ENCODE assay signal across 8 cellular contexts in the genomic region with DNA sequence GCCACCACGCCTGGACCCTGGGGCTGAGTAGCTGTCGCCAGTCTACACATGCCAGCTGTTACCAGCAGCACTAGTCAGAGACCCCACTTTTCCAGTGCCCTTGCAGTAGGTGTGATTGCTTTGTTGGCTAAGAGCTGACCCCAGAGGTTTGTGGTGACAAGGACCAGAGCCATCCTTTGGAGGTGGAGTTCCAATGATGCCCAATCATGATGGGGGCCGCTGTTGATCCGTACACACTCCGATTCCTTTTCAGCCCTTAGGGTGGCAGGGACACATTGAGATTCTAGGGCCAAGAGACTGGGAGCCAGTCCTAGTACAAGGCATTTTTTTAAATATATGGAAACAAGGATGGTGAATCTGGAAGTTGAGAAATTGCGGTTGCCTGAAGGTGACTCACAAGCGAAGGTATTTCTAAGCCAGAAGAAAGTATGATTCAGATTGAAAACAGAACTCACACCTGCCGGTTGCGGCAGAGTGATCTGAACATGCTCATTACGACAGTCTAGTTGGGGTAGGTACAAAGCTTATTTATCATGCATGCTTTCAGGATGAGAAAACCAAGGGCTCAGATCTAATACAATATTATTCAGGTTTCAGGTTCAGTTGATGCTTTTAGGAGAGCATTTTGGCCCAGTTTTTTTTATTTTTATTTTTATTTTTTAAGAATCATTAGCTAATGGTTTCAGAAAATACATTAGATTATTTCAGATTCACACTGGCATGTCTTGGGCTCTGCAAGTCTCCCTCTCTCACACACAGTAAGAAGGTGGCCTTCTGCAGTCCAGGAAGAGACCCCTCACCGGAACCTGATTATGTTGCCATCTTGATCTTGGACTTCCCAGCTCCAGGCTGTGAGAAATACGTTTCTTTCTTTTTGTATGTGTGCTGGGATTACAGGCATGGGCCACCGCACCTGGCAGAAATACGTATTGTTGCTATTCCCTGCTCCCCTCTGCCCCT. TPM values are rescaled to one million over a fixed set of nuclear protein-coding genes. Genes with fewer than 3 reads are reported as not detected.
DNase-seq lines count a peak whose midpoint lies in the region; ATAC-seq and TF ChIP-seq lines count a peak whose summit lies in the region.

No MANE protein-coding gene starts in this region.

- H3K4me1 Mint-ChIP-seq in activated B cell treated with CpG ODN at 0.5 μM for 24 hours (peaks cover 12% of the 10 kb centered on the region), T-cell (no peaks in the 10 kb centered on the region)

- WGBS in testis, 2 donors: 91 to 96% methylated on average over 12 to 14 of the region's 14 CpGs

- H3K27ac ChIP-seq in uterus (no peak overlapping the region), testis (no peak overlapping the region)

- peak; percentile 70 to 78 for ATAC-seq in activated CD4-positive, CD25-positive, alpha-beta regulatory T cell treated with anti-CD3 and anti-CD28 coated beads, Interleukin-2, amount 50 U/mL, for 24 hours
- peak; percentile 75 for ATAC-seq in HG02970 (IDR thresholded peaks at IDR 0.05; ENCODE audit: low FRiP score, unreplicated experiment)
- peak; percentile 21 for ATAC-seq in activated B cell treated with CpG ODN at 0.5 μM for 24 hours (ENCODE audit: low read depth)
- ATAC-seq in T-cell (replicated peaks in 1 of 4): no peak

- intact Hi-C loops in activated B cell treated with CpG ODN at 0.5 μM for 24 hours (cut with micrococcal nuclease): no loop called here
- intact Hi-C loops in uterus (cut with DNase I; ENCODE audit: low total_unique reads): no loop called here
- intact Hi-C loops in testis (cut with DNase I; ENCODE audit: low total_unique reads): no loop called here

- peaks cover 4% of the 10 kb centered on the region for H3K27me3 Mint-ChIP-seq in activated B cell treated with CpG ODN at 0.5 μM for 24 hours
- peaks cover 0 to 3% of the 10 kb centered on the region in 2 donors for H3K27me3 Mint-ChIP-seq in T-cell

- H3K4me3 Mint-ChIP-seq in activated B cell treated with CpG ODN at 0.5 μM for 24 hours (no peak overlapping the region), T-cell (no peak overlapping the region)

- H3K36me3 Mint-ChIP-seq in activated B cell treated with CpG ODN at 0.5 μM for 24 hours (ENCODE audit: low read depth) (no peaks in the 10 kb centered on the region), T-cell (no peaks in the 10 kb centered on the region)

- H3K9me3 Mint-ChIP-seq in activated B cell treated with CpG ODN at 0.5 μM for 24 hours: no peaks in the 10 kb centered on the region
- no peaks in the 10 kb centered on the region for H3K9me3 Mint-ChIP-seq in T-cell

- H3K4me3 ChIP-seq in uterus (no peak overlapping the region), testis (no peak overlapping the region)

- TF ChIP-seq POLR2A in uterus (IDR thresholded peaks at IDR 0.05) (no peak), testis (IDR thresholded peaks at IDR 0.05) (no peak)

- no peak for DNase-seq in activated CD4-positive, CD25-positive, alpha-beta regulatory T cell treated with anti-CD3 and anti-CD28 coated beads, Interleukin-2, amount 50 U/mL, for 72 hours
- no peak for DNase-seq in activated B cell treated with CpG ODN at 0.5 μM for 24 hours
- DNase-seq in stimulated activated CD4-positive, alpha-beta T cell treated with anti-CD3 and anti-CD28 coated beads, Interleukin-4, amount 100 ng/mL, for 24 hours: peak; percentile 22
- DNase-seq in uterus: no peak
- no peak for DNase-seq in testis
- no peak for DNase-seq in T-cell

- POLR2A ChIA-PET in activated B cell treated with CpG ODN at 0.5 μM for 24 hours (lab: Charles Lee): no interaction called here
- POLR2A ChIA-PET in T-cell (lab: Charles Lee): interaction anchor here (0.6 kb wide), 2 partner anchors 26 to 1887 kb away, joined by 3 read pairs; no protein-coding TSS in a partner anchor

- H3K36me3 ChIP-seq in uterus: no peaks in the 10 kb centered on the region
- H3K36me3 ChIP-seq in testis (ENCODE audit: low read depth, missing control alignments): no peaks in the 10 kb centered on the region

- H3K27me3 ChIP-seq in uterus: no peaks in the 10 kb centered on the region
- no peaks in the 10 kb centered on the region for H3K27me3 ChIP-seq in testis

- H3K9me3 ChIP-seq in uterus (no peaks in the 10 kb centered on the region), testis (no peaks in the 10 kb centered on the region)

- no peak for TF ChIP-seq CTCF in activated B cell treated with CpG ODN at 0.5 μM for 24 hours (IDR thresholded peaks at IDR 0.05)
- TF ChIP-seq CTCF in uterus (IDR thresholded peaks at IDR 0.05): no peak
- no peak for TF ChIP-seq CTCF in testis (IDR thresholded peaks at IDR 0.05)

- H3K4me1 ChIP-seq in uterus: no peaks in the 10 kb centered on the region
- H3K4me1 ChIP-seq in testis: peaks cover 9% of the 10 kb centered on the region

- CTCF ChIA-PET in activated B cell treated with CpG ODN at 0.5 μM for 24 hours (lab: Charles Lee) (no interaction called here), T-cell (lab: Charles Lee) (no interaction called here)

- H3K27ac Mint-ChIP-seq in activated B cell treated with CpG ODN at 0.5 μM for 24 hours (no peak overlapping the region), T-cell (no peak overlapping the region)

RNA-seq across cellular contexts. Expression of gene SHROOM2, which starts 43.4 kb away (rescaled TPM):
- not detected in 2 replicates for total RNA-seq in activated B cell treated with CpG ODN at 0.5 μM for 24 hours
- total RNA-seq in uterus: 1 to 10 TPM; 3.5 to 8.7 (median 4.8) TPM
- 10 to 100 TPM; 22.1 to 46.0 TPM for total RNA-seq in testis
- 8.2 TPM for polyA plus RNA-seq in testis (ENCODE audit: insufficient read depth, low read depth, low replicate concordance)
- under 1 TPM in 2 of 5 donors, not detected in 3; 0.03 to 0.06 TPM for total RNA-seq in T-cell

Comparison
In these comparisons a context has a peak if more than half of its experiments do, and no peak if none do; other contexts are left out.
1. ATAC-seq: peak in activated CD4-positive, CD25-positive, alpha-beta regulatory T cell treated with anti-CD3 and anti-CD28 coated beads, Interleukin-2, amount 50 U/mL, for 24 hours (2 of 2), HG02970 (single experiment) and activated B cell treated with CpG ODN at 0.5 μM for 24 hours (single experiment); none in T-cell (0 of 4).